8 cellular contexts compared by ENCODE assay signal in genomic region chr7:125061776-125062397, GRCh38.
DNase-seq lines count a peak whose midpoint lies in the region; ATAC-seq lines count a peak whose summit lies in the region.

No MANE protein-coding gene starts in this region.

- peaks cover 5% of the 10 kb centered on the region for H3K36me3 Mint-ChIP-seq in stimulated activated effector memory CD8-positive, alpha-beta T cell treated with anti-CD3 and anti-CD28 coated beads, Interleukin-12 subunit alpha, Interleukin-12 subunit beta, amount 100 ng/mL, for 72 hours
- H3K36me3 Mint-ChIP-seq in activated T-cell treated with anti-CD3 and anti-CD28 coated beads, Interleukin-2, amount 50 U/mL, for 24 hours (ENCODE audit: low read depth) = no peaks in the 10 kb centered on the region

- DNase-seq in DMS79 (lab: John Stamatoyannopoulos, UW) = peak; percentile 14
- DNase-seq in astrocyte of the hippocampus (ENCODE audit: low read depth, low spot score) = peak; percentile 74
- DNase-seq in renal cortical epithelial cell (ENCODE audit: low read depth) = peak; percentile 91
- no peak for DNase-seq in stimulated activated effector memory CD8-positive, alpha-beta T cell treated with anti-CD3 and anti-CD28 coated beads, Interleukin-12 subunit alpha, Interleukin-12 subunit beta, amount 100 ng/mL, for 72 hours (ENCODE audit: low spot score in 2 of 2)
- no peak for DNase-seq in NK-92 (lab: John Stamatoyannopoulos, UW; ENCODE audit: unreplicated experiment)
- no peak for DNase-seq in activated T-cell treated with anti-CD3 and anti-CD28 coated beads, Interleukin-2, amount 50 U/mL, for 24 hours

- ATAC-seq in GM21390 (IDR thresholded peaks at IDR 0.05; ENCODE audit: unreplicated experiment) = peak; percentile 90
- peak; percentile 96 for ATAC-seq in HG03565 (IDR thresholded peaks at IDR 0.05; ENCODE audit: unreplicated experiment)
- no peak for ATAC-seq in stimulated activated effector memory CD8-positive, alpha-beta T cell treated with anti-CD3 and anti-CD28 coated beads, Interleukin-12 subunit alpha, Interleukin-12 subunit beta, amount 100 ng/mL, for 72 hours

- H3K4me1 Mint-ChIP-seq in stimulated activated effector memory CD8-positive, alpha-beta T cell treated with anti-CD3 and anti-CD28 coated beads, Interleukin-12 subunit alpha, Interleukin-12 subunit beta, amount 100 ng/mL, for 72 hours = no peaks in the 10 kb centered on the region
- H3K4me1 Mint-ChIP-seq in activated T-cell treated with anti-CD3 and anti-CD28 coated beads, Interleukin-2, amount 50 U/mL, for 24 hours (ENCODE audit: low read depth) = peaks cover 1% of the 10 kb centered on the region

- H3K27ac Mint-ChIP-seq in stimulated activated effector memory CD8-positive, alpha-beta T cell treated with anti-CD3 and anti-CD28 coated beads, Interleukin-12 subunit alpha, Interleukin-12 subunit beta, amount 100 ng/mL, for 72 hours = no peak overlapping the region
- no peak overlapping the region for H3K27ac Mint-ChIP-seq in activated T-cell treated with anti-CD3 and anti-CD28 coated beads, Interleukin-2, amount 50 U/mL, for 24 hours

- peaks cover 6% of the 10 kb centered on the region for H3K9me3 Mint-ChIP-seq in stimulated activated effector memory CD8-positive, alpha-beta T cell treated with anti-CD3 and anti-CD28 coated beads, Interleukin-12 subunit alpha, Interleukin-12 subunit beta, amount 100 ng/mL, for 72 hours
- no peaks in the 10 kb centered on the region for H3K9me3 Mint-ChIP-seq in activated T-cell treated with anti-CD3 and anti-CD28 coated beads, Interleukin-2, amount 50 U/mL, for 24 hours

- H3K27me3 Mint-ChIP-seq in activated T-cell treated with anti-CD3 and anti-CD28 coated beads, Interleukin-2, amount 50 U/mL, for 24 hours = no peaks in the 10 kb centered on the region

- no peak overlapping the region for H3K4me3 Mint-ChIP-seq in stimulated activated effector memory CD8-positive, alpha-beta T cell treated with anti-CD3 and anti-CD28 coated beads, Interleukin-12 subunit alpha, Interleukin-12 subunit beta, amount 100 ng/mL, for 72 hours
- H3K4me3 Mint-ChIP-seq in activated T-cell treated with anti-CD3 and anti-CD28 coated beads, Interleukin-2, amount 50 U/mL, for 24 hours = no peak overlapping the region

Comparison
In these comparisons a context has a peak if more than half of its experiments do, and no peak if none do; other contexts are left out.
1. DNase-seq: peak in DMS79 (single experiment), astrocyte of the hippocampus (single experiment) and renal cortical epithelial cell (single experiment); none in stimulated activated effector memory CD8-positive, alpha-beta T cell treated with anti-CD3 and anti-CD28 coated beads, Interleukin-12 subunit alpha, Interleukin-12 subunit beta, amount 100 ng/mL, for 72 hours (0 of 2), NK-92 (single experiment) and activated T-cell treated with anti-CD3 and anti-CD28 coated beads, Interleukin-2, amount 50 U/mL, for 24 hours (single experiment).